Comparison of ENCODE assay signal across 20 cellular contexts in genomic region chr2:62657752-62658151, GRCh38. TPM values are rescaled to one million over a fixed set of nuclear protein-coding genes. Genes with fewer than 3 reads are reported as not detected.
DNase-seq lines count a peak whose midpoint lies in the region; ATAC-seq, FAIRE-seq and TF ChIP-seq lines count a peak whose summit lies in the region.
"Had no signal": no experiment of that assay in that cellular context is flagged by ENCODE, and none has a peak within 500 bp of the region (broad histone marks: within the 10 kb centered on the region; RNA-seq: fewer than 3 reads in every experiment).

No MANE protein-coding gene starts in this region.

- CTCF ChIA-PET in RWPE1 (lab: Yijun Ruan, JAX) = no interaction called here

- no peak overlapping the region for H3K4me2 ChIP-seq in keratinocyte (ENCODE audit: control insufficient read depth, extremely low read depth, insufficient read depth, low read depth, low read length)

- no peak for DNase-seq in keratinocyte (ENCODE audit: low read depth, low spot score)
- no peak for DNase-seq in germinal center (ENCODE audit: low spot score)
- no peak for DNase-seq in RWPE1 (ENCODE audit: low spot score)
- DNase-seq in foreskin fibroblast = no peak
- DNase-seq in adrenal gland = no peak
- DNase-seq: activated CD8-positive, alpha-beta memory T cell treated with anti-CD3 and anti-CD28 coated beads, Interleukin-2, amount 50 U/mL, for 48 hours; activated naive CD4-positive, alpha-beta T cell treated with anti-CD3 and anti-CD28 coated beads, Interleukin-2, amount 50 U/mL, for 16 hours; brain microvascular endothelial cell; DMS153; dorsolateral prefrontal cortex; esophagus squamous epithelium; hippocampal formation; left lung; naive thymus-derived CD8-positive, alpha-beta T cell; NCI-H1436; NCI-H510A; T-cell had no signal

- no peak for TF ChIP-seq POLR2A in adrenal gland (IDR thresholded peaks at IDR 0.05)

- no peak overlapping the region for H3K9ac ChIP-seq in keratinocyte (ENCODE audit: control insufficient read depth, extremely low read depth, insufficient read depth, low read length)

- H3K27me3 ChIP-seq in keratinocyte (ENCODE audit: control insufficient read depth, extremely low read depth, insufficient read depth, low read length) = no peaks in the 10 kb centered on the region
- no peaks in the 10 kb centered on the region for H3K27me3 ChIP-seq in adrenal gland
- H3K27me3 ChIP-seq: brain microvascular endothelial cell, dorsolateral prefrontal cortex, esophagus squamous epithelium, left lung had no signal

- TF ChIP-seq CTCF in keratinocyte (optimal IDR thresholded peaks at IDR 0.05 in 1 of 3, IDR thresholded peaks at IDR 0.05 in 1 of 3, conservative IDR thresholded peaks at IDR 0.05 in 1 of 3; ENCODE audit: extremely low read depth in 1 of 3, insufficient read depth in 2 of 3, low read length in 3 of 3) = no peak
- no peak for TF ChIP-seq CTCF in RWPE1 (conservative IDR thresholded peaks at IDR 0.05; ENCODE audit: low read depth)
- no peak for TF ChIP-seq CTCF in foreskin fibroblast (IDR thresholded peaks at IDR 0.05; ENCODE audit: low read depth, low read length)
- TF ChIP-seq CTCF in adrenal gland (IDR thresholded peaks at IDR 0.05) = no peak

- POLR2A ChIA-PET in RWPE1 (lab: Yijun Ruan, JAX; ENCODE audit: low non-redundant PET) = no interaction called here

- no peaks in the 10 kb centered on the region for H3K9me1 ChIP-seq in keratinocyte (ENCODE audit: control insufficient read depth, extremely low read depth, insufficient read depth, low read length)

- H3K9me3 ChIP-seq in keratinocyte (ENCODE audit: control insufficient read depth, low read depth, low read length) (no peaks in the 10 kb centered on the region), adrenal gland (replicated peaks in 1 of 3) (no peaks in the 10 kb centered on the region)
- H3K9me3 ChIP-seq: esophagus squamous epithelium, left lung had no signal

- ATAC-seq in GM18858 (IDR thresholded peaks at IDR 0.05; ENCODE audit: unreplicated experiment) (peak; percentile 38), GM21529 (IDR thresholded peaks at IDR 0.05; ENCODE audit: unreplicated experiment) (peak; percentile 34), HG03175 (IDR thresholded peaks at IDR 0.05; ENCODE audit: unreplicated experiment) (peak; percentile 57)
- ATAC-seq: left lung; naive thymus-derived CD8-positive, alpha-beta T cell; T-cell had no signal

- peak; percentile 13 for FAIRE-seq in keratinocyte (lab: Jason Lieb, UNC)

- H3K4me1 ChIP-seq in keratinocyte (ENCODE audit: control insufficient read depth, extremely low read depth, insufficient read depth, low read length) (peaks cover 46% of the 10 kb centered on the region), adrenal gland (replicated peaks in 1 of 2) (peaks cover 11 to 28% of the 10 kb centered on the region in 2 donors)

- H2AFZ ChIP-seq in keratinocyte (ENCODE audit: control insufficient read depth, low read length) = no peak overlapping the region

- H3K36me3 ChIP-seq in keratinocyte (ENCODE audit: control insufficient read depth in 2 of 2, extremely low read depth in 1 of 2, insufficient read depth in 2 of 2, low read length in 2 of 2) (no peaks in the 10 kb centered on the region), adrenal gland (replicated peaks in 1 of 2) (no peaks in the 10 kb centered on the region)
- H3K36me3 ChIP-seq: brain microvascular endothelial cell, esophagus squamous epithelium, left lung had no signal

- dilution Hi-C loops in keratinocyte (cut with MboI; ENCODE audit: extremely low pct_ligation_motif_present, low sequenced_read_pairs) = no loop called here

- H3K27ac ChIP-seq in keratinocyte (ENCODE audit: control insufficient read depth, insufficient read depth, low read length) (no peak overlapping the region), RWPE1 (no peak overlapping the region), adrenal gland (no peak overlapping the region)
- H3K27ac ChIP-seq: brain microvascular endothelial cell, dorsolateral prefrontal cortex, esophagus squamous epithelium, left lung had no signal

- H3K4me3 ChIP-seq in keratinocyte (ENCODE audit: control insufficient read depth in 2 of 3, extremely low read depth in 1 of 3, insufficient read depth in 2 of 3, low read depth in 1 of 3, low read length in 3 of 3) (no peak overlapping the region), foreskin fibroblast (ENCODE audit: low read depth in 1 of 2, low read length in 2 of 2) (no peak overlapping the region), adrenal gland (no peak overlapping the region)
- H3K4me3 ChIP-seq: dorsolateral prefrontal cortex, esophagus squamous epithelium, left lung had no signal

- intact Hi-C loops in adrenal gland (cut with DNase I) = no loop called here

- no peaks in the 10 kb centered on the region for H4K20me1 ChIP-seq in keratinocyte (ENCODE audit: control insufficient read depth, extremely low read depth, insufficient read depth, low read length)

- no peaks in the 10 kb centered on the region for H3K79me2 ChIP-seq in keratinocyte (ENCODE audit: control insufficient read depth, insufficient read depth, low read length)

RNA-seq across cellular contexts. Expression of gene EHBP1, which starts 47.8 kb away (rescaled TPM):
- polyA plus RNA-seq in keratinocyte = 42.3 to 78.5 TPM (median 59.0 TPM) in 3 replicates
- polyA plus RNA-seq in keratinocyte (2011; ENCODE audit: low read depth) = 180 TPM
- polyA plus RNA-seq in keratinocyte (2011; cell fraction: cytosol; rRNA removed) = 49.0 and 54.3 TPM in 2 replicates
- 57.0 and 83.0 TPM in 2 replicates for polyA plus RNA-seq in keratinocyte (2011; cell fraction: nucleus; rRNA removed)
- polyA plus RNA-seq in keratinocyte (2012; ENCODE audit: low replicate concordance) = 44.0 and 55.0 TPM in 2 replicates
- polyA minus RNA-seq in keratinocyte = 25.4 to 122 TPM (median 60.8 TPM) in 3 replicates
- polyA minus RNA-seq in keratinocyte (2011; cell fraction: cytosol; rRNA and poly(A)+ RNA removed) = 55.1 TPM
- polyA minus RNA-seq in keratinocyte (2011; cell fraction: nucleus; rRNA and poly(A)+ RNA removed) = 74.2 and 175 TPM in 2 replicates
- 10 to 100 TPM; 26.8 to 83.6 (median 46.3) TPM for total RNA-seq in adrenal gland
- polyA plus RNA-seq in adrenal gland = 10 to 100 TPM; 13.5 to 61.2 (median 18.5) TPM
